16 cellular contexts compared by ENCODE assay signal in genomic region chr11:10319691-10320090, GRCh38. TPM values are rescaled to one million over a fixed set of nuclear protein-coding genes. Genes with fewer than 3 reads are reported as not detected.
"Had no signal": no experiment of that assay in that cellular context is flagged by ENCODE, and none has a peak within 500 bp of the region (broad histone marks: within the 10 kb centered on the region; RNA-seq: fewer than 3 reads in every experiment).

No MANE protein-coding gene starts in this region.

- H3K27ac ChIP-seq: adrenal gland, left ventricle myocardium inferior, pancreas, right lobe of liver, vagina had no signal

- ATAC-seq: mucosa of descending colon; naive thymus-derived CD4-positive, alpha-beta T cell; pancreas; right lobe of liver had no signal

- H3K36me3 ChIP-seq: adrenal gland, left ventricle myocardium inferior, pancreas, right lobe of liver, vagina had no signal

- FAIRE-seq: pancreas, TTC549 had no signal

- DNase-seq: activated CD4-positive, alpha-beta T cell treated with anti-CD3 and anti-CD28 coated beads, Interleukin-2, amount 50 U/mL, for 4 hours; activated gamma-delta T cell; adrenal gland; effector CD4-positive, alpha-beta T cell; immature natural killer cell; kidney glomerular epithelial cell; left ventricle myocardium inferior; mucosa of descending colon; naive thymus-derived CD4-positive, alpha-beta T cell; pancreas; right lobe of liver; stimulated activated CD4-positive, alpha-beta T cell treated with anti-CD3 and anti-CD28 coated beads, Interleukin-4, amount 100 ng/mL, for 4 hours; stimulated activated naive CD4-positive, alpha-beta T cell treated with Interleukin-2 at 50 U/mL for 16 hours; trophoblast cell had no signal

- H3K4me3 ChIP-seq: adrenal gland, left ventricle myocardium inferior, mucosa of descending colon, pancreas, right lobe of liver, vagina had no signal

- H3K9me3 ChIP-seq: adrenal gland, left ventricle myocardium inferior, mucosa of descending colon, pancreas, right lobe of liver, vagina had no signal

- H3K27me3 ChIP-seq: adrenal gland, pancreas, right lobe of liver, vagina had no signal

RNA-seq across cellular contexts. Expression of gene ADM, which starts 14.8 kb away (rescaled TPM):
- polyA plus RNA-seq: naive thymus-derived CD4-positive, alpha-beta T cell had no signal
